ENCODE assay signal across 8 cellular contexts in the genomic region with DNA sequence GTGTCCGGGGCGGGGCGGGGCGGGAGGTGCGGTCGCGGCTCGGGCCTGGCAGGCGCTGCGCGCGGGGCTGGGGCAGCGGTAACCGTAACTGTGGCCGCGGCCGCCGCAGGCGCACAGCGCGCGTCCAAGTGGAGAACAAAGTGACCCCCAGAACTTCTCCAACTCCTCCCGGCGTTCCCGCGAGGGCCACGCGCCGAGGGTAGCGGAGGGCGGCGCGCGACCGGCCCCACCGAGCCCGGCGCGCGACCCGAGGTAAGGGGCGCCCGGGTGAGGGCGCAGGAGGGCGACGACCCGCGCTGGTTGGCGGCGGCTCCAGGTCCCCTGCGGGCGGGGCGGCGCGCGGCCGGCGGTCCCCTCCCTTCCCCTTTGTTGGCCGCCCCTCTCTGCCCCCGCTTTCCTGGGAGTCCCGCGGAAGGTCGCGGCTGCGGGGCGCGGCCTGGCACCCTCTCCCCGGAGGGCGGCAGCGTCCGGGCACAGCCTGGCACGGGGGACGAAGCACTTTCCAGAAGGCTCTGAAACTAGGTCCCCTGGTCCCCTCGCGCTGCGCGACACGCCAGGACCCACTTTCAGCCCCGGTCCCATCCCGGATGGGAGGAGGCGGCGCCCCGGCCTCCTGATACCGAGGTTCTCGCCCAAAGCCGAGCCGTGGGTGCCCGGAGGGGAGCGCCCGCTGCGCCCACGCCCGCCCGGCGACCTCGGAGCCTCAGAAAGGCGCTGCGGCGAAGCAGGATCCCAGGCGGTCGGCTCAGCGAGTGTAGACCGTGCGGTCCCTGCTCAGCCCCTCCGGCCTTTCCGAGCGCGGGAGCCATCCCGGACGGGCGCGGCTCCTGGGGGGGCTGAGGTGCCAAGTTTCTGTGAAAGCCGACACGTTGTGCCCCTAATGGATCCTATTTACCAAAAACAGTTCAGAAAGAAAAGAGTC. TPM values are rescaled to one million over a fixed set of nuclear protein-coding genes. Genes with fewer than 3 reads are reported as not detected.
DNase-seq lines count a peak whose midpoint lies in the region; ATAC-seq and TF ChIP-seq lines count a peak whose summit lies in the region.

TSS of gene TIAM2 (plus strand) at position 75 of the 922 bp plus-strand sequence. CDS start 133,909 bp downstream, outside the sequence.

- peak within 1 kb of the TSS; percentile 65 for H3K4me3 Mint-ChIP-seq in natural killer cell treated with Interleukin-12 subunit alpha and Interleukin-12 subunit beta and Interleukin-15 and Interleukin-18, amount 100 ng/mL, for 72 hours

- WGBS in tibial nerve, 2 donors: 1% methylated on average over 53 to 58 of the region's 114 CpGs

- peak; percentile 30 for DNase-seq in A673 (ENCODE audit: low spot score)
- DNase-seq in activated CD4-positive, alpha-beta T cell treated with anti-CD3 and anti-CD28 coated beads for 48 hours: peak; percentile 45
- DNase-seq in fibroblast of gingiva (ENCODE audit: low read depth): peak; percentile 35
- peak; percentile 64 for DNase-seq in natural killer cell treated with Interleukin-12 subunit alpha and Interleukin-12 subunit beta and Interleukin-15 and Interleukin-18, amount 100 ng/mL, for 72 hours (ENCODE audit: low spot score)
- DNase-seq in tibial nerve (ENCODE audit: low spot score in 2 of 2): no peak
- DNase-seq in NAMALWA (ENCODE audit: low spot score): no peak

- ATAC-seq in GM21390 (IDR thresholded peaks at IDR 0.05; ENCODE audit: unreplicated experiment) (peak; percentile 55), GM18517 (IDR thresholded peaks at IDR 0.05; ENCODE audit: unreplicated experiment) (no peak)
- ATAC-seq in natural killer cell treated with Interleukin-12 subunit alpha and Interleukin-12 subunit beta and Interleukin-15 and Interleukin-18, amount 100 ng/mL, for 72 hours: peak; percentile 82 to 83

- no peaks in the 10 kb centered on the region for H3K9me3 Mint-ChIP-seq in natural killer cell treated with Interleukin-12 subunit alpha and Interleukin-12 subunit beta and Interleukin-15 and Interleukin-18, amount 100 ng/mL, for 72 hours

- no peak for TF ChIP-seq POLR2A in tibial nerve (IDR thresholded peaks at IDR 0.05)

- POLR2A ChIA-PET in A673 (lab: Charles Lee; ENCODE audit: low non-redundant PET): no interaction called here

- intact Hi-C loops in A673 (cut with micrococcal nuclease; ENCODE audit: unreplicated experiment): no loop called here

- H3K4me1 ChIP-seq in A673 (ENCODE audit: insufficient read depth, low read length, poor library complexity, severe bottlenecking) (peaks cover 10% of the 10 kb centered on the region), tibial nerve (peaks cover 0 to 15% (median 4%) of the 10 kb centered on the region in 4 donors)

- CTCF ChIA-PET in A673 (lab: Charles Lee): no interaction called here

- TF ChIP-seq CTCF in A673 (conservative IDR thresholded peaks at IDR 0.05; ENCODE audit: low read depth, low read length) (no peak), tibial nerve (IDR thresholded peaks at IDR 0.05) (no peak)

- H3K9me3 ChIP-seq in A673 (ENCODE audit: low read depth, low read length, poor library complexity, severe bottlenecking) (no peaks in the 10 kb centered on the region), tibial nerve (peaks cover 0 to 10% (median 0%) of the 10 kb centered on the region in 4 donors)

- H3K27me3 ChIP-seq in A673 (replicated peaks; ENCODE audit: insufficient read depth, low read depth, low read length, poor library complexity) (peaks cover 8% of the 10 kb centered on the region), tibial nerve (peaks cover 0 to 27% of the 10 kb centered on the region in 2 donors)

- H3K27ac ChIP-seq in A673 (ENCODE audit: low read depth, low read length, poor library complexity, severe bottlenecking): no peak within 1 kb of the TSS
- H3K27ac ChIP-seq in tibial nerve: peak within 1 kb of the TSS in 1 of 4 donors; percentile 55

- BruUV-seq in A673 (replicated peaks; lab: Mats Ljungman, UMichigan): no TSS peak

- peaks cover 13 to 18% of the 10 kb centered on the region in 2 donors for H3K27me3 Mint-ChIP-seq in natural killer cell treated with Interleukin-12 subunit alpha and Interleukin-12 subunit beta and Interleukin-15 and Interleukin-18, amount 100 ng/mL, for 72 hours

- no peak within 1 kb of the TSS for H3K27ac Mint-ChIP-seq in natural killer cell treated with Interleukin-12 subunit alpha and Interleukin-12 subunit beta and Interleukin-15 and Interleukin-18, amount 100 ng/mL, for 72 hours

- H3K36me3 ChIP-seq in A673 (ENCODE audit: insufficient read depth, low read length, poor library complexity, severe bottlenecking) (no peaks in the 10 kb centered on the region), tibial nerve (peaks cover 0 to 3% (median 0%) of the 10 kb centered on the region in 3 donors)

- H3K4me3 ChIP-seq in A673 (ENCODE audit: low read depth, low read length, poor library complexity, severe bottlenecking) (peak within 1 kb of the TSS; percentile 69), tibial nerve (peak within 1 kb of the TSS; percentile 20 to 60 (median 53))

- TF ChIP-seq EP300 in tibial nerve (IDR thresholded peaks at IDR 0.05): no peak

- H3K36me3 Mint-ChIP-seq in natural killer cell treated with Interleukin-12 subunit alpha and Interleukin-12 subunit beta and Interleukin-15 and Interleukin-18, amount 100 ng/mL, for 72 hours: no peaks in the 10 kb centered on the region

- peaks cover 4 to 11% of the 10 kb centered on the region in 2 donors for H3K4me1 Mint-ChIP-seq in natural killer cell treated with Interleukin-12 subunit alpha and Interleukin-12 subunit beta and Interleukin-15 and Interleukin-18, amount 100 ng/mL, for 72 hours (ENCODE audit: low read depth in 2 of 2)

RNA-seq across cellular contexts. Expression of gene TIAM2, which starts in this region (rescaled TPM):
- total RNA-seq in A673 (2021) (9.1 and 10.7 TPM in 2 replicates), tibial nerve (10 to 100 TPM in 2 of 4 donors, 1 to 10 TPM in 2; 9.2 to 18.2 (median 11.4) TPM)
- total RNA-seq in natural killer cell treated with Interleukin-12 subunit alpha and Interleukin-12 subunit beta and Interleukin-15 and Interleukin-18, amount 100 ng/mL, for 72 hours: 10 to 100 TPM; 19.6 to 64.3 TPM

Comparison
In these comparisons a context has a peak if more than half of its experiments do, and no peak if none do; other contexts are left out.
1. DNase-seq: peak in A673 (single experiment), activated CD4-positive, alpha-beta T cell treated with anti-CD3 and anti-CD28 coated beads for 48 hours (single experiment), fibroblast of gingiva (single experiment) and natural killer cell treated with Interleukin-12 subunit alpha and Interleukin-12 subunit beta and Interleukin-15 and Interleukin-18, amount 100 ng/mL, for 72 hours (single experiment); none in tibial nerve (0 of 2) and NAMALWA (single experiment).